ENCODE assay signal across 11 cellular contexts in genomic region chr1:149937779-149938178, GRCh38. TPM values are rescaled to one million over a fixed set of nuclear protein-coding genes. Genes with fewer than 3 reads are reported as not detected.
DNase-seq lines count a peak whose midpoint lies in the region; ATAC-seq and TF ChIP-seq lines count a peak whose summit lies in the region.
"Had no signal": no experiment of that assay in that cellular context is flagged by ENCODE, and none has a peak within 500 bp of the region (broad histone marks: within the 10 kb centered on the region; RNA-seq: fewer than 3 reads in every experiment).

No MANE protein-coding gene starts in this region.

- ATAC-seq in activated CD8-positive, alpha-beta memory T cell treated with anti-CD3 and anti-CD28 coated beads, Interleukin-2, amount 10 ng/mL, durations not matched to agents 7 days and 5 days: peak; percentile 48
- no peak for ATAC-seq in gastroesophageal sphincter
- no peak for ATAC-seq in naive thymus-derived CD8-positive, alpha-beta T cell

- in situ Hi-C loops in G401 (cut with HindIII; ENCODE audit: low sequenced_read_pairs): no loop called here

- POLR2A ChIA-PET in activated CD4-positive, alpha-beta memory T cell treated with anti-CD3 and anti-CD28 coated beads for 36 hours (lab: Charles Lee): interaction anchor here (1.3 to 2.6 kb wide), 2 partner anchors 50 to 53 kb away, joined by 3 to 13 read pairs; a partner anchor contains a TSS
- POLR2A ChIA-PET in naive thymus-derived CD8-positive, alpha-beta T cell (lab: Charles Lee): interaction anchor here (0.6 kb wide), 1 partner anchor 566 kb away, joined by 6 read pairs; no protein-coding TSS in a partner anchor

- DNase-seq in activated CD8-positive, alpha-beta memory T cell treated with anti-CD3 and anti-CD28 coated beads, Interleukin-2, amount 10 ng/mL, durations not matched to agents 7 days and 5 days: no peak
- no peak for DNase-seq in activated CD8-positive, alpha-beta memory T cell treated with anti-CD3 and anti-CD28 coated beads, Interleukin-2, amount 50 U/mL, for 4 hours
- peak; percentile 42 for DNase-seq in activated CD4-positive, alpha-beta memory T cell treated with anti-CD3 and anti-CD28 coated beads for 36 hours
- DNase-seq in G401 (ENCODE audit: low spot score) (no peak), DMS153 treated with DMSO at 0.1 percent for 48 hours (lab: John Stamatoyannopoulos, UW; ENCODE audit: unreplicated experiment) (no peak)
- DNase-seq in naive thymus-derived CD8-positive, alpha-beta T cell: no peak
- DNase-seq: BE2C, NCI-H2171 had no signal

- intact Hi-C loops in activated CD4-positive, alpha-beta memory T cell treated with anti-CD3 and anti-CD28 coated beads for 36 hours (cut with micrococcal nuclease): loop anchor here (5.0 kb wide), 1 partner anchor 75 kb away; the partner anchor contains the start of gene OTUD7B

- no peak overlapping the region for H3K4me3 ChIP-seq in gastroesophageal sphincter
- H3K4me3 ChIP-seq in subcutaneous abdominal adipose tissue (ENCODE audit: low read depth in 1 of 5, low read length in 5 of 5): no peak overlapping the region

- CTCF ChIA-PET in activated CD8-positive, alpha-beta memory T cell treated with anti-CD3 and anti-CD28 coated beads, Interleukin-2, amount 10 ng/mL, durations not matched to agents 7 days and 5 days (lab: Charles Lee): interaction anchor here (0.8 kb wide), 1 partner anchor 24 kb away, joined by 3 read pairs; no protein-coding TSS in a partner anchor
- CTCF ChIA-PET in activated CD4-positive, alpha-beta memory T cell treated with anti-CD3 and anti-CD28 coated beads for 36 hours (lab: Charles Lee): no interaction called here

- peaks cover 27% of the 10 kb centered on the region for H3K4me1 Mint-ChIP-seq in activated CD8-positive, alpha-beta memory T cell treated with anti-CD3 and anti-CD28 coated beads, Interleukin-2, amount 10 ng/mL, durations not matched to agents 7 days and 5 days
- H3K4me1 Mint-ChIP-seq in activated CD4-positive, alpha-beta memory T cell treated with anti-CD3 and anti-CD28 coated beads for 36 hours (ENCODE audit: low read depth): peaks cover 31% of the 10 kb centered on the region
- H3K4me1 Mint-ChIP-seq in naive thymus-derived CD8-positive, alpha-beta T cell: peaks cover 0 to 21% (median 8%) of the 10 kb centered on the region in 4 donors

- peak overlapping the region; percentile 77 for H3K27ac Mint-ChIP-seq in activated CD8-positive, alpha-beta memory T cell treated with anti-CD3 and anti-CD28 coated beads, Interleukin-2, amount 10 ng/mL, durations not matched to agents 7 days and 5 days
- H3K27ac Mint-ChIP-seq in activated CD4-positive, alpha-beta memory T cell treated with anti-CD3 and anti-CD28 coated beads for 36 hours: peak overlapping the region; percentile 51
- no peak overlapping the region for H3K27ac Mint-ChIP-seq in naive thymus-derived CD8-positive, alpha-beta T cell

- no peak for TF ChIP-seq POLR2A in gastroesophageal sphincter (IDR thresholded peaks at IDR 0.05)

- H3K27me3 Mint-ChIP-seq in activated CD8-positive, alpha-beta memory T cell treated with anti-CD3 and anti-CD28 coated beads, Interleukin-2, amount 10 ng/mL, durations not matched to agents 7 days and 5 days: no peaks in the 10 kb centered on the region
- H3K27me3 Mint-ChIP-seq in activated CD4-positive, alpha-beta memory T cell treated with anti-CD3 and anti-CD28 coated beads for 36 hours: no peaks in the 10 kb centered on the region
- H3K27me3 Mint-ChIP-seq in naive thymus-derived CD8-positive, alpha-beta T cell: peaks cover 0 to 4% (median 0%) of the 10 kb centered on the region in 5 donors

- no peaks in the 10 kb centered on the region for H3K27me3 ChIP-seq in gastroesophageal sphincter
- peaks cover 0 to 6% (median 0%) of the 10 kb centered on the region in 5 donors for H3K27me3 ChIP-seq in subcutaneous abdominal adipose tissue (ENCODE audit: control insufficient read depth in 5 of 5, insufficient read depth in 4 of 5, low read length in 5 of 5)
- H3K27me3 ChIP-seq: BE2C had no signal

- H3K4me1 ChIP-seq in gastroesophageal sphincter: peaks cover 3 to 64% (median 16%) of the 10 kb centered on the region in 3 donors
- peaks cover 5 to 53% (median 46%) of the 10 kb centered on the region in 5 donors for H3K4me1 ChIP-seq in subcutaneous abdominal adipose tissue (ENCODE audit: control insufficient read depth in 5 of 5, insufficient read depth in 5 of 5, low read length in 5 of 5)

- no peaks in the 10 kb centered on the region for H3K9me3 Mint-ChIP-seq in activated CD8-positive, alpha-beta memory T cell treated with anti-CD3 and anti-CD28 coated beads, Interleukin-2, amount 10 ng/mL, durations not matched to agents 7 days and 5 days (ENCODE audit: low read depth)
- H3K9me3 Mint-ChIP-seq in activated CD4-positive, alpha-beta memory T cell treated with anti-CD3 and anti-CD28 coated beads for 36 hours: no peaks in the 10 kb centered on the region
- no peaks in the 10 kb centered on the region for H3K9me3 Mint-ChIP-seq in naive thymus-derived CD8-positive, alpha-beta T cell
- H3K9me3 Mint-ChIP-seq: central memory CD8-positive, alpha-beta T cell had no signal

- no peaks in the 10 kb centered on the region for H3K36me3 Mint-ChIP-seq in activated CD8-positive, alpha-beta memory T cell treated with anti-CD3 and anti-CD28 coated beads, Interleukin-2, amount 10 ng/mL, durations not matched to agents 7 days and 5 days
- no peaks in the 10 kb centered on the region for H3K36me3 Mint-ChIP-seq in activated CD4-positive, alpha-beta memory T cell treated with anti-CD3 and anti-CD28 coated beads for 36 hours
- H3K36me3 Mint-ChIP-seq in naive thymus-derived CD8-positive, alpha-beta T cell: no peaks in the 10 kb centered on the region

- H3K4me3 Mint-ChIP-seq in activated CD8-positive, alpha-beta memory T cell treated with anti-CD3 and anti-CD28 coated beads, Interleukin-2, amount 10 ng/mL, durations not matched to agents 7 days and 5 days: peak overlapping the region; percentile 19
- H3K4me3 Mint-ChIP-seq in activated CD4-positive, alpha-beta memory T cell treated with anti-CD3 and anti-CD28 coated beads for 36 hours: peak overlapping the region; percentile 16
- H3K4me3 Mint-ChIP-seq in naive thymus-derived CD8-positive, alpha-beta T cell: no peak overlapping the region
- H3K4me3 Mint-ChIP-seq: central memory CD8-positive, alpha-beta T cell had no signal

- H3K9me3 ChIP-seq in gastroesophageal sphincter (no peaks in the 10 kb centered on the region), subcutaneous abdominal adipose tissue (ENCODE audit: control insufficient read depth in 5 of 5, low read length in 5 of 5) (no peaks in the 10 kb centered on the region)
- H3K9me3 ChIP-seq: BE2C had no signal

- peak overlapping the region; percentile 14 to 87 (median 66) for H3K27ac ChIP-seq in gastroesophageal sphincter
- H3K27ac ChIP-seq in subcutaneous abdominal adipose tissue (ENCODE audit: low read depth, low read length): peak overlapping the region; percentile 38

- TF ChIP-seq EP300 in gastroesophageal sphincter (IDR thresholded peaks at IDR 0.05): no peak

- H3K36me3 ChIP-seq in gastroesophageal sphincter (peaks cover 0 to 7% of the 10 kb centered on the region in 2 donors), subcutaneous abdominal adipose tissue (ENCODE audit: control insufficient read depth in 5 of 5, insufficient read depth in 5 of 5, low read length in 5 of 5) (peaks cover 0 to 2% (median 0%) of the 10 kb centered on the region in 5 donors)
- H3K36me3 ChIP-seq: BE2C had no signal

- peak overlapping the region in 1 of 5 donors; percentile 2 for H3K9ac ChIP-seq in subcutaneous abdominal adipose tissue (ENCODE audit: low read length in 5 of 5)

- no peak for TF ChIP-seq CTCF in gastroesophageal sphincter (IDR thresholded peaks at IDR 0.05)

RNA-seq across cellular contexts. Expression of gene MTMR11, which starts 1.1 kb away (rescaled TPM):
- 1 to 10 TPM; 2.0 to 2.9 TPM for total RNA-seq in activated CD8-positive, alpha-beta memory T cell treated with anti-CD3 and anti-CD28 coated beads, Interleukin-2, amount 10 ng/mL, durations not matched to agents 7 days and 5 days
- total RNA-seq in activated CD4-positive, alpha-beta memory T cell treated with anti-CD3 and anti-CD28 coated beads for 36 hours: 1 to 10 TPM; 1.7 to 2.2 TPM
- 10 to 100 TPM; 10.6 to 20.6 (median 14.4) TPM for total RNA-seq in gastroesophageal sphincter
- total RNA-seq in G401 (2014; rRNA removed; shearing (Covaris generic)): 7.8 and 8.4 TPM in 2 replicates
- total RNA-seq in naive thymus-derived CD8-positive, alpha-beta T cell: 1 to 10 TPM; 1.5 TPM
- under 1 TPM in 1 of 3 donors, not detected in 2; 0.09 TPM for polyA plus RNA-seq in naive thymus-derived CD8-positive, alpha-beta T cell

RNA-seq across cellular contexts. Expression of gene SF3B4, which starts 10.2 kb away (rescaled TPM):
- total RNA-seq in activated CD8-positive, alpha-beta memory T cell treated with anti-CD3 and anti-CD28 coated beads, Interleukin-2, amount 10 ng/mL, durations not matched to agents 7 days and 5 days: 100 to 1,000 TPM in 1 of 2 experiments, 10 to 100 TPM in 1; 79.4 to 109 TPM
- total RNA-seq in activated CD4-positive, alpha-beta memory T cell treated with anti-CD3 and anti-CD28 coated beads for 36 hours: 10 to 100 TPM; 72.7 to 75.7 TPM
- total RNA-seq in gastroesophageal sphincter: 10 to 100 TPM in 3 of 4 donors, 1 to 10 TPM in 1; 9.7 to 17.9 (median 14.0) TPM
- 20.3 and 23.3 TPM in 2 replicates for total RNA-seq in G401 (2014; rRNA removed; shearing (Covaris generic))
- total RNA-seq in naive thymus-derived CD8-positive, alpha-beta T cell: 10 to 100 TPM; 46.5 to 50.5 TPM
- 10 to 100 TPM; 55.7 to 90.4 (median 71.9) TPM for polyA plus RNA-seq in naive thymus-derived CD8-positive, alpha-beta T cell

RNA-seq across cellular contexts. Expression of gene SV2A, which starts 20.1 kb away (rescaled TPM):
- total RNA-seq in activated CD8-positive, alpha-beta memory T cell treated with anti-CD3 and anti-CD28 coated beads, Interleukin-2, amount 10 ng/mL, durations not matched to agents 7 days and 5 days: 10 to 100 TPM; 15.8 to 17.1 TPM
- 1 to 10 TPM; 9.6 to 9.8 TPM for total RNA-seq in activated CD4-positive, alpha-beta memory T cell treated with anti-CD3 and anti-CD28 coated beads for 36 hours
- total RNA-seq in gastroesophageal sphincter: 1 to 10 TPM; 6.2 to 9.2 (median 7.1) TPM
- total RNA-seq in G401 (2014; rRNA removed; shearing (Covaris generic)): 26.9 and 36.8 TPM in 2 replicates
- total RNA-seq in naive thymus-derived CD8-positive, alpha-beta T cell: 1 to 10 TPM; 3.0 TPM
- 1 to 10 TPM; 1.6 to 2.6 (median 2.3) TPM for polyA plus RNA-seq in naive thymus-derived CD8-positive, alpha-beta T cell

RNA-seq across cellular contexts. Expression of gene BOLA1, which starts 38.4 kb away (rescaled TPM):
- 10 to 100 TPM; 24.4 to 28.6 TPM for total RNA-seq in activated CD8-positive, alpha-beta memory T cell treated with anti-CD3 and anti-CD28 coated beads, Interleukin-2, amount 10 ng/mL, durations not matched to agents 7 days and 5 days
- total RNA-seq in activated CD4-positive, alpha-beta memory T cell treated with anti-CD3 and anti-CD28 coated beads for 36 hours: 10 to 100 TPM; 27.9 to 29.6 TPM
- total RNA-seq in gastroesophageal sphincter: 10 to 100 TPM; 23.9 to 46.2 (median 30.5) TPM
- total RNA-seq in G401 (2014; rRNA removed; shearing (Covaris generic)): 2.0 TPM in 1 of 2 replicates, not detected in the other
- 10 to 100 TPM; 21.1 to 21.6 TPM for total RNA-seq in naive thymus-derived CD8-positive, alpha-beta T cell
- polyA plus RNA-seq in naive thymus-derived CD8-positive, alpha-beta T cell: 10 to 100 TPM; 19.7 to 34.1 (median 24.3) TPM

Comparison
In these comparisons a context has a peak if more than half of its experiments do, and no peak if none do; other contexts are left out.
1. H3K27ac Mint-ChIP-seq: peak in activated CD8-positive, alpha-beta memory T cell treated with anti-CD3 and anti-CD28 coated beads, Interleukin-2, amount 10 ng/mL, durations not matched to agents 7 days and 5 days (single experiment) and activated CD4-positive, alpha-beta memory T cell treated with anti-CD3 and anti-CD28 coated beads for 36 hours (single experiment); none in naive thymus-derived CD8-positive, alpha-beta T cell (0 of 10).
2. H3K4me3 Mint-ChIP-seq: peak in activated CD8-positive, alpha-beta memory T cell treated with anti-CD3 and anti-CD28 coated beads, Interleukin-2, amount 10 ng/mL, durations not matched to agents 7 days and 5 days (single experiment) and activated CD4-positive, alpha-beta memory T cell treated with anti-CD3 and anti-CD28 coated beads for 36 hours (single experiment); none in naive thymus-derived CD8-positive, alpha-beta T cell (0 of 10).